ENCODE assay signal across 26 cellular contexts in genomic region chr7:82567841-82568240, GRCh38.
"Had no signal": no experiment of that assay in that cellular context is flagged by ENCODE, and none has a peak within 500 bp of the region (broad histone marks: within the 10 kb centered on the region; RNA-seq: fewer than 3 reads in every experiment).

No MANE protein-coding gene starts in this region.

- H3K27me3 ChIP-seq: breast epithelium, heart left ventricle, uterus had no signal

- H3K36me3 ChIP-seq: breast epithelium, heart left ventricle, uterus had no signal

- DNase-seq: activated CD4-positive, alpha-beta T cell treated with anti-CD3 and anti-CD28 coated beads for 36 hours; activated CD4-positive, CD25-positive, alpha-beta regulatory T cell; activated CD8-positive, alpha-beta memory T cell treated with anti-CD3 and anti-CD28 coated beads, Interleukin-2, amount 10 ng/mL, durations not matched to agents 7 days and 5 days; activated CD8-positive, alpha-beta T cell treated with anti-CD3 and anti-CD28 coated beads, Interleukin-2, amount 10 ng/mL, durations not matched to agents 7 days and 5 days; activated T-cell treated with anti-CD3 and anti-CD28 coated beads, Interleukin-2, amount 50 U/mL, for 48 hours; central memory CD4-positive, alpha-beta T cell; endodermal cell; foreskin keratinocyte; heart left ventricle; hypothalamus; midbrain; posterior cingulate gyrus; retina; small intestine; stimulated activated CD4-positive, alpha-beta T cell treated with anti-CD3 and anti-CD28 coated beads, Interleukin-1b, Interleukin-23, amount 100 ng/mL, for 48 hours; stimulated activated CD4-positive, alpha-beta T cell treated with anti-CD3 and anti-CD28 coated beads, Interleukin-4, amount 100 ng/mL, for 4 hours; stimulated activated CD8-positive, alpha-beta memory T cell treated with anti-CD3 and anti-CD28 coated beads, Interleukin-4, amount 100 ng/mL, for 48 hours; stimulated activated naive CD8-positive, alpha-beta T cell treated with anti-CD3 and anti-CD28 coated beads, Interleukin-15, amount 100 ng/mL, for 72 hours; substantia nigra; uterus had no signal

- H3K4me3 ChIP-seq: breast epithelium, heart left ventricle, uterus had no signal

- H3K4me1 ChIP-seq: breast epithelium, foreskin keratinocyte, uterus had no signal

- H3K9me3 ChIP-seq: breast epithelium, heart left ventricle, uterus had no signal

- ATAC-seq: activated CD4-positive, alpha-beta T cell treated with anti-CD3 and anti-CD28 coated beads for 36 hours; activated CD8-positive, alpha-beta memory T cell treated with anti-CD3 and anti-CD28 coated beads, Interleukin-2, amount 10 ng/mL, durations not matched to agents 7 days and 5 days; activated CD8-positive, alpha-beta T cell treated with anti-CD3 and anti-CD28 coated beads, Interleukin-2, amount 10 ng/mL, durations not matched to agents 7 days and 5 days; activated naive CD4-positive, alpha-beta T cell treated with anti-CD3 and anti-CD28 coated beads, Interleukin-2, amount 50 U/mL, for 72 hours; esophagus mucosa; foreskin keratinocyte; heart left ventricle; natural killer cell treated with Interleukin-12 subunit alpha and Interleukin-12 subunit beta and Interleukin-15 and Interleukin-18, amount 100 ng/mL, for 72 hours; sciatic nerve; stimulated activated memory B cell treated with anti-CD40 and anti-IgM and Interleukin-4, amounts not matched to agents 10 μg/mL and 1 μg/mL and 100 μg/mL, for 72 hours; stimulated activated naive CD8-positive, alpha-beta T cell treated with anti-CD3 and anti-CD28 coated beads, Interleukin-15, amount 100 ng/mL, for 72 hours had no signal

- H3K27ac ChIP-seq: breast epithelium, foreskin keratinocyte, heart left ventricle, uterus had no signal
